8 cellular contexts compared by ENCODE assay signal in genomic region chr1:39214714-39214997, GRCh38. TPM values are rescaled to one million over a fixed set of nuclear protein-coding genes. Genes with fewer than 3 reads are reported as not detected.
DNase-seq lines count a peak whose midpoint lies in the region; ATAC-seq, FAIRE-seq and TF ChIP-seq lines count a peak whose summit lies in the region.

No MANE protein-coding gene starts in this region.

- ATAC-seq in GM23338 = no peak
- peak; percentile 24 for ATAC-seq in T-helper 17 cell
- peak; percentile 32 to 51 for ATAC-seq in right cardiac atrium
- ATAC-seq in stimulated activated effector memory CD8-positive, alpha-beta T cell treated with anti-CD3 and anti-CD28 coated beads, Interleukin-12 subunit alpha, Interleukin-12 subunit beta, amount 100 ng/mL, for 72 hours = peak; percentile 66
- ATAC-seq in GM18873 (IDR thresholded peaks at IDR 0.05; ENCODE audit: low FRiP score, unreplicated experiment) = no peak

- TF ChIP-seq CTCF in GM23338 (conservative IDR thresholded peaks at IDR 0.05; ENCODE audit: low read depth in 2 of 2) = no peak

- H4K20me1 ChIP-seq in GM23338 (replicated peaks; ENCODE audit: insufficient read depth) = peaks cover 8% of the 10 kb centered on the region

- H3K27me3 ChIP-seq in GM23338 (ENCODE audit: insufficient read depth) (no peaks in the 10 kb centered on the region), right cardiac atrium (ENCODE audit: control insufficient read depth, insufficient read depth) (no peaks in the 10 kb centered on the region)

- H3K36me3 Mint-ChIP-seq in GM23338 (ENCODE audit: low read depth) (no peaks in the 10 kb centered on the region), T-helper 17 cell (ENCODE audit: low read depth) (no peaks in the 10 kb centered on the region)
- peaks cover 49% of the 10 kb centered on the region for H3K36me3 Mint-ChIP-seq in stimulated activated effector memory CD8-positive, alpha-beta T cell treated with anti-CD3 and anti-CD28 coated beads, Interleukin-12 subunit alpha, Interleukin-12 subunit beta, amount 100 ng/mL, for 72 hours

- H3K9me3 Mint-ChIP-seq in GM23338 = no peaks in the 10 kb centered on the region
- H3K9me3 Mint-ChIP-seq in stimulated activated effector memory CD8-positive, alpha-beta T cell treated with anti-CD3 and anti-CD28 coated beads, Interleukin-12 subunit alpha, Interleukin-12 subunit beta, amount 100 ng/mL, for 72 hours = no peaks in the 10 kb centered on the region

- peaks cover 38% of the 10 kb centered on the region for H3K4me1 Mint-ChIP-seq in GM23338
- peaks cover 49% of the 10 kb centered on the region for H3K4me1 Mint-ChIP-seq in T-helper 17 cell
- H3K4me1 Mint-ChIP-seq in stimulated activated effector memory CD8-positive, alpha-beta T cell treated with anti-CD3 and anti-CD28 coated beads, Interleukin-12 subunit alpha, Interleukin-12 subunit beta, amount 100 ng/mL, for 72 hours = peaks cover 43% of the 10 kb centered on the region

- WGBS in right cardiac atrium = 9% methylated on average over 1 of the region's 1 CpG

- H3K36me3 ChIP-seq in GM23338 (ENCODE audit: insufficient read depth) = no peaks in the 10 kb centered on the region

- no peak for FAIRE-seq in HTR-8/SVneo (lab: Jason Lieb, UNC)

- peak overlapping the region; percentile 67; the same call in 1 of the 2 replicates for H3K27ac ChIP-seq in GM23338 (ENCODE audit: low read depth)
- H3K27ac ChIP-seq in right cardiac atrium (ENCODE audit: low read length) = peak overlapping the region; percentile 88

- no peak for DNase-seq in GM23338 (ENCODE audit: low spot score)
- no peak for DNase-seq in T-helper 17 cell
- no peak for DNase-seq in right cardiac atrium
- DNase-seq in stimulated activated effector memory CD8-positive, alpha-beta T cell treated with anti-CD3 and anti-CD28 coated beads, Interleukin-12 subunit alpha, Interleukin-12 subunit beta, amount 100 ng/mL, for 72 hours (ENCODE audit: low spot score in 2 of 2) = no peak
- no peak for DNase-seq in HTR-8/SVneo (ENCODE audit: insufficient read length, low spot score)
- no peak for DNase-seq in stimulated activated naive CD4-positive, alpha-beta T cell (lab: John Stamatoyannopoulos, UW)
- no peak for DNase-seq in NCI-H1436 treated with DMSO at 0.1 percent for 48 hours (lab: John Stamatoyannopoulos, UW)

- H3K27me3 Mint-ChIP-seq in GM23338 (ENCODE audit: insufficient read depth, low read depth, poor library complexity) (peaks cover 7% of the 10 kb centered on the region), T-helper 17 cell (no peaks in the 10 kb centered on the region)

- peaks cover 99% of the 10 kb centered on the region for H3K79me2 ChIP-seq in GM23338 (replicated peaks; ENCODE audit: insufficient read depth)

- H3K27ac Mint-ChIP-seq in GM23338 = peak overlapping the region; percentile 63; the same call in 1 of the 2 replicates
- peak overlapping the region; percentile 98 for H3K27ac Mint-ChIP-seq in T-helper 17 cell
- peak overlapping the region; percentile 87 for H3K27ac Mint-ChIP-seq in stimulated activated effector memory CD8-positive, alpha-beta T cell treated with anti-CD3 and anti-CD28 coated beads, Interleukin-12 subunit alpha, Interleukin-12 subunit beta, amount 100 ng/mL, for 72 hours

- no peaks in the 10 kb centered on the region for H3K9me2 ChIP-seq in GM23338 (ENCODE audit: insufficient read depth)

- intact Hi-C loops in right cardiac atrium (cut with DNase I) = no loop called here

- 0 out of 2 replicates have a peak, but pooled peaks cover 2% of the 10 kb centered on the region for H3F3A ChIP-seq in GM23338 (replicated peaks; ENCODE audit: low read depth)

- peak overlapping the region; percentile 38 for H3K4me2 ChIP-seq in GM23338

- H3K9me3 ChIP-seq in T-helper 17 cell (ENCODE audit: control insufficient read depth, low read length, poor library complexity, severe bottlenecking) (no peaks in the 10 kb centered on the region), right cardiac atrium (ENCODE audit: control insufficient read depth, low read length) (no peaks in the 10 kb centered on the region)

- peaks cover 28% of the 10 kb centered on the region for H3K4me1 ChIP-seq in GM23338 (ENCODE audit: insufficient read depth)
- peaks cover 20% of the 10 kb centered on the region for H3K4me1 ChIP-seq in right cardiac atrium (ENCODE audit: control insufficient read depth, insufficient read depth, low read length)

- H2AFZ ChIP-seq in GM23338 = no peak overlapping the region

- H3K4me3 ChIP-seq in GM23338 = no peak overlapping the region
- H3K4me3 ChIP-seq in right cardiac atrium (ENCODE audit: low read length) = peak overlapping the region; percentile 4

- H3K4me3 Mint-ChIP-seq in GM23338 (no peak overlapping the region), T-helper 17 cell (peak overlapping the region; percentile 93)
- peak overlapping the region; percentile 84 for H3K4me3 Mint-ChIP-seq in stimulated activated effector memory CD8-positive, alpha-beta T cell treated with anti-CD3 and anti-CD28 coated beads, Interleukin-12 subunit alpha, Interleukin-12 subunit beta, amount 100 ng/mL, for 72 hours

TF ChIP-seq in GM23338, 12 proteins besides CTCF, POLR2A, EP300 and RAD21 (continues in another document):
- TF ChIP-seq, protein P1, sequence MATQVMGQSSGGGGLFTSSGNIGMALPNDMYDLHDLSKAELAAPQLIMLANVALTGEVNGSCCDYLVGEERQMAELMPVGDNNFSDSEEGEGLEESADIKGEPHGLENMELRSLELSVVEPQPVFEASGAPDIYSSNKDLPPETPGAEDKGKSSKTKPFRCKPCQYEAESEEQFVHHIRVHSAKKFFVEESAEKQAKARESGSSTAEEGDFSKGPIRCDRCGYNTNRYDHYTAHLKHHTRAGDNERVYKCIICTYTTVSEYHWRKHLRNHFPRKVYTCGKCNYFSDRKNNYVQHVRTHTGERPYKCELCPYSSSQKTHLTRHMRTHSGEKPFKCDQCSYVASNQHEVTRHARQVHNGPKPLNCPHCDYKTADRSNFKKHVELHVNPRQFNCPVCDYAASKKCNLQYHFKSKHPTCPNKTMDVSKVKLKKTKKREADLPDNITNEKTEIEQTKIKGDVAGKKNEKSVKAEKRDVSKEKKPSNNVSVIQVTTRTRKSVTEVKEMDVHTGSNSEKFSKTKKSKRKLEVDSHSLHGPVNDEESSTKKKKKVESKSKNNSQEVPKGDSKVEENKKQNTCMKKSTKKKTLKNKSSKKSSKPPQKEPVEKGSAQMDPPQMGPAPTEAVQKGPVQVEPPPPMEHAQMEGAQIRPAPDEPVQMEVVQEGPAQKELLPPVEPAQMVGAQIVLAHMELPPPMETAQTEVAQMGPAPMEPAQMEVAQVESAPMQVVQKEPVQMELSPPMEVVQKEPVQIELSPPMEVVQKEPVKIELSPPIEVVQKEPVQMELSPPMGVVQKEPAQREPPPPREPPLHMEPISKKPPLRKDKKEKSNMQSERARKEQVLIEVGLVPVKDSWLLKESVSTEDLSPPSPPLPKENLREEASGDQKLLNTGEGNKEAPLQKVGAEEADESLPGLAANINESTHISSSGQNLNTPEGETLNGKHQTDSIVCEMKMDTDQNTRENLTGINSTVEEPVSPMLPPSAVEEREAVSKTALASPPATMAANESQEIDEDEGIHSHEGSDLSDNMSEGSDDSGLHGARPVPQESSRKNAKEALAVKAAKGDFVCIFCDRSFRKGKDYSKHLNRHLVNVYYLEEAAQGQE (IDR thresholded peaks at IDR 0.05; ENCODE audit: unreplicated experiment) = no peak
- TF ChIP-seq CREB1 (CRISPR knock-in tag; IDR thresholded peaks at IDR 0.05; ENCODE audit: low read depth) (no peak), JUNB (IDR thresholded peaks at IDR 0.05; ENCODE audit: unreplicated experiment) (no peak), NANOG (IDR thresholded peaks at IDR 0.05; ENCODE audit: borderline replicate concordance) (no peak), POLR2AphosphoS5 (IDR thresholded peaks at IDR 0.05; ENCODE audit: low read depth) (no peak)

RNA-seq across cellular contexts. Expression of gene MACF1, which starts 10.2 kb away (rescaled TPM):
- 317 and 399 TPM in 2 replicates for total RNA-seq in GM23338 (2014; rRNA removed; shearing (Covaris generic))
- 87.3 and 104 TPM in 2 replicates for polyA plus RNA-seq in GM23338 (2016; fragmentation: Nextera tagmentation; extraction: Ambion mirVana)
- total RNA-seq in T-helper 17 cell = 100 to 1,000 TPM; 510 to 525 TPM
- 100 to 1,000 TPM; 294 to 359 (median 326) TPM for total RNA-seq in right cardiac atrium
- polyA plus RNA-seq in right cardiac atrium = 145 TPM

Comparison
In these comparisons a context has a peak if more than half of its experiments do, and no peak if none do; other contexts are left out.
1. ATAC-seq: peak in T-helper 17 cell (single experiment), right cardiac atrium (2 of 2) and stimulated activated effector memory CD8-positive, alpha-beta T cell treated with anti-CD3 and anti-CD28 coated beads, Interleukin-12 subunit alpha, Interleukin-12 subunit beta, amount 100 ng/mL, for 72 hours (single experiment); none in GM23338 (single experiment) and GM18873 (single experiment).
2. Peak in every context shown above with its lines, with median percentiles within 50 percentile points of each other: H3K27ac Mint-ChIP-seq.